ENCODE assay signal across 8 cellular contexts in the genomic region with DNA sequence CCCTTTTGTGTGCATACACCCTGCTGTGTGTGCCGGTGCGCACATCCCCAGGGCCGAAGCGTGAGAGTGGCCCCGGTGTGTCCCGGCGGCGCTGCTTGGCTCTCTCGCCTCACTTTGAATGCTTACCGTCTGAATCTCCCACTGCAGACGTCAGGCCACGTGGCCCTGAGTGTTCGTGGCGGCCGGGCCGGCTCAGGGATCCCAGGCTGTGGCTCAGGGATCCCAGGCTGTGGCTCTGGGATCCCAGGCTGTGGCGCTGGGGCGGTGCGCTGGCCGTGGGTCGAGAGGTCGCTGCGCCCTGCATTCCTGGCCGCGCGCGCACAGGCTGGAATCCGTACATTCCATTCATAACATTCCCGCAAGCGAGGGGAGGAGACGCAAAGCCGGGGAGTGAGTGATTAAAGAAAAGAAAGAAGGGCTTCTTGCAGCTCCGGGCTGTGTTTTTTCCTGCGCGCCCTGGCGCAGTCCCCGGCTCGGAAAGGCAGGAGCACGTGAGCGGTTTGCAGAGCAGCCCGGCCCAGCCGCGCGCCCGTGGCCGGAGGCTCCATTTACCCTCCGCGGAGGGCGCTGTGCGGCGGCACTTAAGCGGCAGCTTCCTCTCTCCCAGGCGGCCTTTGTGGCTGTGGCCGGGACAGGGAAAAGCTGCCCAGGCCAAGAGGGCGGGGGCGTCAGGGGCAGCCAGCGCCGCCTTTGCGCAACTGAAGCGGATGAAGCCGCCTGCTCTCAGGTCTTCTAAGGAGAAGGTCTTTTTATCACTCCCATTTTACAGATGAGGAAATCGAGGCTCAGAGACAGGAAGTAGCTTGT.
A peak's percentile ranks its signal among the peaks of the same experiment; 100 is the strongest.
DNase-seq lines count a peak whose midpoint lies in the region; ATAC-seq, FAIRE-seq and TF ChIP-seq lines count a peak whose summit lies in the region.

No MANE protein-coding gene starts in this region.

- peak overlapping the region; percentile 51; the same call in 1 of the 2 replicates for H3K4me3 ChIP-seq in PC-9
- peak overlapping the region; percentile 36 to 47 (median 42) for H3K4me3 ChIP-seq in esophagus muscularis mucosa
- H3K4me3 ChIP-seq in uterus, result peak overlapping the region; percentile 17 to 25
- no peak overlapping the region for H3K4me3 ChIP-seq in small intestine (ENCODE audit: low read depth in 1 of 2, low read length in 2 of 2)
- no peak overlapping the region for H3K4me3 ChIP-seq in WERI-Rb-1 (ENCODE audit: low read depth, low read length)

- ATAC-seq in GM19324 (IDR thresholded peaks at IDR 0.05; ENCODE audit: low FRiP score, unreplicated experiment), result no peak

- no peaks in the 10 kb centered on the region for H3K9me2 ChIP-seq in PC-9 (ENCODE audit: insufficient read depth)

- intact Hi-C loops in PC-9 (cut with micrococcal nuclease; ENCODE audit: unreplicated experiment) (loop anchor here (1.0 to 10.0 kb wide), 3 partner anchors 55 to 122 kb away; partner anchors contain the start of gene KLF15), esophagus muscularis mucosa (cut with DNase I) (loop anchor here (1.0 kb wide), 1 partner anchor 90 kb away; the partner anchor contains the start of gene KLF15), uterus (cut with DNase I; ENCODE audit: low total_unique reads) (no loop called here)

- peak overlapping the region; percentile 73 for H3K4me2 ChIP-seq in PC-9

- no peak for TF ChIP-seq CTCF in PC-9 (conservative IDR thresholded peaks at IDR 0.05)
- peak in 2 of 3 experiments; percentile 14 to 26 for TF ChIP-seq CTCF in esophagus muscularis mucosa (IDR thresholded peaks at IDR 0.05)
- peak in 1 of 4 experiments; percentile 10 for TF ChIP-seq CTCF in uterus (IDR thresholded peaks at IDR 0.05)
- TF ChIP-seq CTCF in WERI-Rb-1 (IDR thresholded peaks at IDR 0.05; ENCODE audit: low read depth, low read length), result no peak

- H3K27ac ChIP-seq in PC-9 (no peak overlapping the region), esophagus muscularis mucosa (replicated peaks in 1 of 4) (peak overlapping the region; percentile 90 to 97 (median 94)), uterus (peak overlapping the region; percentile 85 to 97), small intestine (ENCODE audit: low read depth in 1 of 2, low read length in 1 of 2) (peak overlapping the region in 1 of 2 donors; percentile 68), WERI-Rb-1 (no peak overlapping the region)

- H3K79me2 ChIP-seq in PC-9 (ENCODE audit: low read depth), result no peaks in the 10 kb centered on the region

- in situ Hi-C loops in Caki2 (cut with HindIII; ENCODE audit: low pct_unique_long_range_greater_than_20kb, low sequenced_read_pairs), result no loop called here

- H4K20me1 ChIP-seq in PC-9 (ENCODE audit: insufficient read depth), result no peaks in the 10 kb centered on the region

- 5% methylated on average over 37 of the region's 62 CpGs for WGBS in esophagus muscularis mucosa
- 3 to 8% (median 6%) methylated on average over 61 to 62 of the region's 62 CpGs for WGBS in small intestine, 3 donors

- CTCF ChIA-PET in PC-9 (lab: Charles Lee), result no interaction called here

- no peaks in the 10 kb centered on the region for H3K9me3 ChIP-seq in PC-9 (ENCODE audit: insufficient read depth, low read depth)
- H3K9me3 ChIP-seq in esophagus muscularis mucosa, result no peaks in the 10 kb centered on the region
- no peaks in the 10 kb centered on the region for H3K9me3 ChIP-seq in uterus
- H3K9me3 ChIP-seq in small intestine (ENCODE audit: control insufficient read depth, low read depth), result no peaks in the 10 kb centered on the region
- H3K9me3 ChIP-seq in WERI-Rb-1 (ENCODE audit: severe bottlenecking), result no peaks in the 10 kb centered on the region

- FAIRE-seq in small intestine (lab: Jason Lieb, UNC), result no peak

- H2AFZ ChIP-seq in PC-9, result no peak overlapping the region

- BruUV-seq in PC-9 (replicated peaks; lab: Mats Ljungman, UMichigan), result no TSS peak

- H3F3A ChIP-seq in PC-9 (ENCODE audit: insufficient read depth, low read depth), result no peaks in the 10 kb centered on the region

- H3K4me1 ChIP-seq in PC-9 (replicated peaks; ENCODE audit: insufficient read depth) (no peaks in the 10 kb centered on the region), esophagus muscularis mucosa (peaks cover 44 to 83% (median 78%) of the 10 kb centered on the region in 4 donors), uterus (peaks cover 0 to 12% of the 10 kb centered on the region in 2 donors), small intestine (ENCODE audit: control insufficient read depth in 2 of 2, insufficient read depth in 1 of 2, low read depth in 1 of 2, low read length in 1 of 2) (no peaks in the 10 kb centered on the region)

- H3K36me3 ChIP-seq in PC-9 (ENCODE audit: low read depth), result no peaks in the 10 kb centered on the region
- no peaks in the 10 kb centered on the region for H3K36me3 ChIP-seq in esophagus muscularis mucosa
- no peaks in the 10 kb centered on the region for H3K36me3 ChIP-seq in uterus
- H3K36me3 ChIP-seq in small intestine (ENCODE audit: control insufficient read depth in 2 of 2, insufficient read depth in 2 of 2, low read length in 2 of 2), result no peaks in the 10 kb centered on the region
- no peaks in the 10 kb centered on the region for H3K36me3 ChIP-seq in WERI-Rb-1

- DNase-seq in Caki2 (ENCODE audit: low read depth) (peak; percentile 92), PC-9 (peak; percentile 63 to 92), esophagus muscularis mucosa (ENCODE audit: extremely low spot score) (peak; percentile 94), middle frontal gyrus (ENCODE audit: extremely low spot score, low spot score) (peak; percentile 24), uterus (peak; percentile 76 to 77), small intestine (no peak), WERI-Rb-1 (no peak)

- peak; percentile 36 for TF ChIP-seq POLR2A in esophagus muscularis mucosa (IDR thresholded peaks at IDR 0.05; ENCODE audit: low read depth)
- peak in 1 of 2 donors; percentile 38 for TF ChIP-seq POLR2A in uterus (IDR thresholded peaks at IDR 0.05)

- POLR2A ChIA-PET in PC-9 (lab: Charles Lee; ENCODE audit: unreplicated experiment), result no interaction called here

- peak; percentile 92 for TF ChIP-seq EP300 in esophagus muscularis mucosa (IDR thresholded peaks at IDR 0.05)

- H3K27me3 ChIP-seq in PC-9 (ENCODE audit: insufficient read depth, low read depth) (no peaks in the 10 kb centered on the region; the same call in 1 of the 2 replicates), esophagus muscularis mucosa (no peaks in the 10 kb centered on the region), uterus (no peaks in the 10 kb centered on the region), small intestine (ENCODE audit: control insufficient read depth in 2 of 2, insufficient read depth in 2 of 2, low read length in 2 of 2) (peaks cover 0 to 4% of the 10 kb centered on the region in 2 donors), WERI-Rb-1 (ENCODE audit: insufficient read depth, low read depth, severe bottlenecking) (no peaks in the 10 kb centered on the region)

Comparison
In these comparisons a context has a peak if more than half of its experiments do, and no peak if none do; other contexts are left out.
1. DNase-seq: peak in Caki2 (single experiment), PC-9 (2 of 2), esophagus muscularis mucosa (single experiment), middle frontal gyrus (single experiment) and uterus (2 of 2); none in small intestine (single experiment) and WERI-Rb-1 (single experiment).
2. H3K27ac ChIP-seq: peak in esophagus muscularis mucosa (4 of 4) and uterus (2 of 2); none in PC-9 (single experiment) and WERI-Rb-1 (single experiment).
3. H3K4me3 ChIP-seq: peak in PC-9 (single experiment), esophagus muscularis mucosa (4 of 4) and uterus (2 of 2); none in small intestine (0 of 2) and WERI-Rb-1 (single experiment).
4. CTCF ChIP-seq: peak in esophagus muscularis mucosa (2 of 3); none in PC-9 (single experiment) and WERI-Rb-1 (single experiment).